1 cellular context compared by ENCODE assay signal in the genomic region with DNA sequence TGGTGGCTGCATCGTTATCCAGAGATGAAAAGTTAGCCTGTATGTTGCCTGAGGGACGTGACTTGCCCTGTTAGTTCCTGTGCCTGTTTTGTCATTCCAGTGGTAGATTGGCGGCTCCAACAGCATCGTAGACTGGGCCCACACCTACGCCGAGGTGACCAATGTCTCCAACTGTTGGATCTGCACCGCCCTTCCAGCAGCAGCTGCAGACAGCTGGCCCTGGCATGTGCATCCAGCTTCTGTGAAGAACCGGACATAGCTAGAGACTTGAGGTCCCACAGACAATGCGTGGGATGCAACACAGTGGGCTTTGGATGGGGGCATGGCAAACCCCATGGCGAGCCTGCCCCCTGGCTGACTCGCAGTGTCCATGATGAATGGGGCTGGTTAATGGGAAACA.
TF ChIP-seq lines count a peak whose summit lies in the region.

No MANE protein-coding gene starts in this region.

TF ChIP-seq in IMR-90, 13 proteins besides CTCF, POLR2A, EP300 and RAD21:
- TF ChIP-seq MAZ (IDR thresholded peaks at IDR 0.05; ENCODE audit: borderline replicate concordance, low read depth, low read length) (no peak), RCOR1 (IDR thresholded peaks at IDR 0.05; ENCODE audit: insufficient replicate concordance, low read length) (no peak), FOS (IDR thresholded peaks at IDR 0.05; ENCODE audit: low read depth, low read length) (no peak), BHLHE40 (IDR thresholded peaks at IDR 0.05; ENCODE audit: low read depth, low read length) (no peak), USF2 (IDR thresholded peaks at IDR 0.05; ENCODE audit: low read depth, low read length) (no peak), RFX5 (IDR thresholded peaks at IDR 0.05; ENCODE audit: low read depth, low read length) (no peak), MAFK (IDR thresholded peaks at IDR 0.05; ENCODE audit: low read depth, low read length) (no peak), CHD1 (IDR thresholded peaks at IDR 0.05; ENCODE audit: low read depth, low read length) (no peak), MXI1 (IDR thresholded peaks at IDR 0.05; ENCODE audit: borderline replicate concordance, low read depth, low read length) (no peak), CEBPB (IDR thresholded peaks at IDR 0.05; ENCODE audit: low read depth, low read length) (no peak), NFE2L2 (IDR thresholded peaks at IDR 0.05; ENCODE audit: low read depth, low read length) (no peak), SMC3 (IDR thresholded peaks at IDR 0.05; ENCODE audit: low read depth, low read length) (no peak)
- TF ChIP-seq, protein P1, sequence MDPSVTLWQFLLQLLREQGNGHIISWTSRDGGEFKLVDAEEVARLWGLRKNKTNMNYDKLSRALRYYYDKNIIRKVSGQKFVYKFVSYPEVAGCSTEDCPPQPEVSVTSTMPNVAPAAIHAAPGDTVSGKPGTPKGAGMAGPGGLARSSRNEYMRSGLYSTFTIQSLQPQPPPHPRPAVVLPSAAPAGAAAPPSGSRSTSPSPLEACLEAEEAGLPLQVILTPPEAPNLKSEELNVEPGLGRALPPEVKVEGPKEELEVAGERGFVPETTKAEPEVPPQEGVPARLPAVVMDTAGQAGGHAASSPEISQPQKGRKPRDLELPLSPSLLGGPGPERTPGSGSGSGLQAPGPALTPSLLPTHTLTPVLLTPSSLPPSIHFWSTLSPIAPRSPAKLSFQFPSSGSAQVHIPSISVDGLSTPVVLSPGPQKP (IDR thresholded peaks at IDR 0.05; ENCODE audit: borderline replicate concordance, low read depth, low read length), result no peak
TF ChIP-seq in IMR-90: peak in this region for 0.
